In genomic region chr7:55130554-55131198, GRCh38 we compare ENCODE assay signal across 10 cellular contexts.
DNase-seq lines count a peak whose midpoint lies in the region; ATAC-seq, FAIRE-seq and TF ChIP-seq lines count a peak whose summit lies in the region.
"Had no signal": no experiment of that assay in that cellular context is flagged by ENCODE, and none has a peak within 500 bp of the region (broad histone marks: within the 10 kb centered on the region; RNA-seq: fewer than 3 reads in every experiment).

No MANE protein-coding gene starts in this region.

- peaks cover 23% of the 10 kb centered on the region for H3K27me3 Mint-ChIP-seq in activated naive CD8-positive, alpha-beta T cell treated with anti-CD3 and anti-CD28 coated beads, Interleukin-2, amount 50 U/mL, for 24 hours
- H3K27me3 Mint-ChIP-seq in activated naive CD8-positive, alpha-beta T cell treated with anti-CD3 and anti-CD28 coated beads for 36 hours, result peaks cover 31% of the 10 kb centered on the region

- no peaks in the 10 kb centered on the region for H3K9me3 Mint-ChIP-seq in activated naive CD8-positive, alpha-beta T cell treated with anti-CD3 and anti-CD28 coated beads, Interleukin-2, amount 50 U/mL, for 24 hours
- no peaks in the 10 kb centered on the region for H3K9me3 Mint-ChIP-seq in activated naive CD8-positive, alpha-beta T cell treated with anti-CD3 and anti-CD28 coated beads for 36 hours

- H3K4me1 Mint-ChIP-seq in activated naive CD8-positive, alpha-beta T cell treated with anti-CD3 and anti-CD28 coated beads, Interleukin-2, amount 50 U/mL, for 24 hours, result peaks cover 12% of the 10 kb centered on the region
- peaks cover 10% of the 10 kb centered on the region for H3K4me1 Mint-ChIP-seq in activated naive CD8-positive, alpha-beta T cell treated with anti-CD3 and anti-CD28 coated beads for 36 hours
- H3K4me1 Mint-ChIP-seq: CD4-positive, CD25-positive, alpha-beta regulatory T cell had no signal

- H3K36me3 ChIP-seq in bronchial epithelial cell (ENCODE audit: control insufficient read depth, insufficient read depth, low read length) (peaks cover 3% of the 10 kb centered on the region), mesodermal cell (ENCODE audit: control insufficient read depth, insufficient read depth, low read length) (no peaks in the 10 kb centered on the region), vagina (no peaks in the 10 kb centered on the region)

- WGBS in mesodermal cell (ENCODE audit: insufficient coverage in 2 of 2), 2 experiments, result 39 to 51% methylated on average over 6 to 8 of the region's 11 CpGs

- H3K27ac ChIP-seq in mesodermal cell (ENCODE audit: low read depth, low read length, severe bottlenecking), result peak overlapping the region; percentile 80
- peak overlapping the region; percentile 91 for H3K27ac ChIP-seq in vagina

- no peak for DNase-seq in activated naive CD8-positive, alpha-beta T cell treated with anti-CD3 and anti-CD28 coated beads, Interleukin-2, amount 50 U/mL, for 24 hours
- DNase-seq in activated naive CD8-positive, alpha-beta T cell treated with anti-CD3 and anti-CD28 coated beads for 36 hours, result no peak
- DNase-seq in bronchial epithelial cell (ENCODE audit: low read depth) (peak; percentile 71), vagina (ENCODE audit: extremely low spot score in 2 of 2) (no peak), SIG-M5 treated with dmso at 0.1 percent for 504 hours (lab: John Stamatoyannopoulos, UW; ENCODE audit: unreplicated experiment) (no peak)
- DNase-seq: CD4-positive, CD25-positive, alpha-beta regulatory T cell; NCI-H524 treated with DMSO at 0.1 percent for 48 hours had no signal

- intact Hi-C loops in vagina (cut with DNase I), result loop anchor here (5.0 to 10.0 kb wide), 2 partner anchors 46 to 108 kb away; no protein-coding TSS in a partner anchor

- TF ChIP-seq POLR2A in vagina (IDR thresholded peaks at IDR 0.05), result no peak

- ATAC-seq in activated naive CD8-positive, alpha-beta T cell treated with anti-CD3 and anti-CD28 coated beads, Interleukin-2, amount 50 U/mL, for 24 hours, result peak; percentile 2
- no peak for ATAC-seq in GM19328 (IDR thresholded peaks at IDR 0.05; ENCODE audit: unreplicated experiment)
- ATAC-seq in HG03378 (IDR thresholded peaks at IDR 0.05; ENCODE audit: unreplicated experiment), result no peak

- no peaks in the 10 kb centered on the region for H3K9me3 ChIP-seq in mesodermal cell (ENCODE audit: control insufficient read depth, low read length)
- H3K9me3 ChIP-seq in vagina, result no peaks in the 10 kb centered on the region

- H3K27me3 ChIP-seq in bronchial epithelial cell (ENCODE audit: control insufficient read depth, insufficient read depth, low read length), result no peaks in the 10 kb centered on the region
- H3K27me3 ChIP-seq in vagina, result no peaks in the 10 kb centered on the region

- no peak overlapping the region for H3K4me3 ChIP-seq in bronchial epithelial cell (ENCODE audit: low read depth, low read length)
- H3K4me3 ChIP-seq in mesodermal cell (ENCODE audit: extremely low read depth, insufficient read depth, low read length, poor library complexity, severe bottlenecking), result no peak overlapping the region
- no peak overlapping the region for H3K4me3 ChIP-seq in vagina

- no peak overlapping the region for H3K27ac Mint-ChIP-seq in activated naive CD8-positive, alpha-beta T cell treated with anti-CD3 and anti-CD28 coated beads, Interleukin-2, amount 50 U/mL, for 24 hours
- no peak overlapping the region for H3K27ac Mint-ChIP-seq in activated naive CD8-positive, alpha-beta T cell treated with anti-CD3 and anti-CD28 coated beads for 36 hours
- H3K27ac Mint-ChIP-seq: CD4-positive, CD25-positive, alpha-beta regulatory T cell had no signal

- H3K4me1 ChIP-seq in mesodermal cell (ENCODE audit: control insufficient read depth, insufficient read depth, low read length, poor library complexity, severe bottlenecking), result peaks cover 63% of the 10 kb centered on the region
- H3K4me1 ChIP-seq in vagina, result peaks cover 90% of the 10 kb centered on the region

- TF ChIP-seq CTCF in bronchial epithelial cell (IDR thresholded peaks at IDR 0.05; ENCODE audit: insufficient read depth, low read length, severe bottlenecking) (no peak), vagina (IDR thresholded peaks at IDR 0.05) (no peak)

- H3K4me3 Mint-ChIP-seq in activated naive CD8-positive, alpha-beta T cell treated with anti-CD3 and anti-CD28 coated beads, Interleukin-2, amount 50 U/mL, for 24 hours, result no peak overlapping the region
- H3K4me3 Mint-ChIP-seq in activated naive CD8-positive, alpha-beta T cell treated with anti-CD3 and anti-CD28 coated beads for 36 hours, result no peak overlapping the region
- H3K4me3 Mint-ChIP-seq: CD4-positive, CD25-positive, alpha-beta regulatory T cell had no signal

- H3K36me3 Mint-ChIP-seq in activated naive CD8-positive, alpha-beta T cell treated with anti-CD3 and anti-CD28 coated beads, Interleukin-2, amount 50 U/mL, for 24 hours (ENCODE audit: low read depth), result no peaks in the 10 kb centered on the region
- peaks cover 2% of the 10 kb centered on the region for H3K36me3 Mint-ChIP-seq in activated naive CD8-positive, alpha-beta T cell treated with anti-CD3 and anti-CD28 coated beads for 36 hours
- H3K36me3 Mint-ChIP-seq: CD4-positive, CD25-positive, alpha-beta regulatory T cell had no signal

- no peak for FAIRE-seq in bronchial epithelial cell (lab: Jason Lieb, UNC)
